In genomic region chr15:27137127-27137526, GRCh38 we compare ENCODE assay signal across 9 cellular contexts.
"Had no signal": no experiment of that assay in that cellular context is flagged by ENCODE, and none has a peak within 500 bp of the region (broad histone marks: within the 10 kb centered on the region; RNA-seq: fewer than 3 reads in every experiment).

No MANE protein-coding gene starts in this region.

- H3K9me3 ChIP-seq: HAP-1 had no signal

- H3K4me1 ChIP-seq: HAP-1 had no signal

- H3K9ac ChIP-seq: GM23248 had no signal

- H3K27ac Mint-ChIP-seq: HFFc6 had no signal

- DNase-seq: GM23248, GOT3, H7, HFFc6, IMR-90, KBM-7 had no signal

- H3K4me3 Mint-ChIP-seq: HFFc6 had no signal

- H2AFZ ChIP-seq: GM23248 had no signal

- ATAC-seq: HCT116 had no signal

- H3K4me3 ChIP-seq: GM23248, HAP-1 had no signal

- H3K36me3 ChIP-seq: HAP-1 had no signal

- H3K27ac ChIP-seq: GM23248, HL-60 had no signal
